ENCODE assay signal across 8 cellular contexts in genomic region chr7:87152112-87152896, GRCh38. TPM values are rescaled to one million over a fixed set of nuclear protein-coding genes. Genes with fewer than 3 reads are reported as not detected.
A peak's percentile ranks its signal among the peaks of the same experiment; 100 is the strongest.
DNase-seq lines count a peak whose midpoint lies in the region; ATAC-seq and TF ChIP-seq lines count a peak whose summit lies in the region.

TSS of gene DMTF1 (plus strand) at chr7:87152453. CDS start at chr7:87164942, 12,489 bp downstream.

- peak within 1 kb of the TSS; percentile 93 for H3K4me3 Mint-ChIP-seq in activated T-helper 17 cell treated with anti-CD3 and anti-CD28 coated beads, Interleukin-2, amount 50 U/mL, for 72 hours
- H3K4me3 Mint-ChIP-seq in naive thymus-derived CD8-positive, alpha-beta T cell: peak within 1 kb of the TSS; percentile 92 to 98 (median 94)

- POLR2A ChIA-PET in RWPE1 (lab: Yijun Ruan, JAX; ENCODE audit: low non-redundant PET): interaction anchor here (0.6 to 1.6 kb wide), 4 partner anchors 10 to 73 kb away, joined by 3 to 6 read pairs (median 4); partner anchors contain the start of gene TMEM243
- POLR2A ChIA-PET in naive thymus-derived CD8-positive, alpha-beta T cell (lab: Charles Lee): interaction anchor here (0.7 to 6.2 kb wide), 15 partner anchors 10 to 724 kb away, joined by 3 to 136 read pairs (median 5); partner anchors contain the start of genes CROT, DBF4, ELAPOR2 and SLC25A40

- CTCF ChIA-PET in RWPE1 (lab: Yijun Ruan, JAX): interaction anchor here (0.7 to 1.1 kb wide), 4 partner anchors 10 to 113 kb away, joined by 3 read pairs; partner anchors contain the start of gene ELAPOR2

- H3K27ac Mint-ChIP-seq in activated T-helper 17 cell treated with anti-CD3 and anti-CD28 coated beads, Interleukin-2, amount 50 U/mL, for 72 hours: peak within 1 kb of the TSS; percentile 94
- peak within 1 kb of the TSS; percentile 93 to 100 (median 99) for H3K27ac Mint-ChIP-seq in naive thymus-derived CD8-positive, alpha-beta T cell

- peak; percentile 97 for DNase-seq in Daoy (ENCODE audit: low read depth)
- DNase-seq in GOT3 (lab: John Stamatoyannopoulos, UW): peak; percentile 85
- peak; percentile 84 for DNase-seq in LNCaP clone FGC (ENCODE audit: low read depth)
- peak; percentile 92 for DNase-seq in RWPE1 (ENCODE audit: low spot score)
- DNase-seq in fibroblast of mammary gland (ENCODE audit: low read depth): peak; percentile 94
- DNase-seq in naive thymus-derived CD8-positive, alpha-beta T cell: peak; percentile 76 to 92 (median 85)
- peak; percentile 71 to 84 (median 80) for DNase-seq in stimulated activated naive CD4-positive, alpha-beta T cell (lab: John Stamatoyannopoulos, UW)

- no peaks in the 10 kb centered on the region for H3K27me3 Mint-ChIP-seq in activated T-helper 17 cell treated with anti-CD3 and anti-CD28 coated beads, Interleukin-2, amount 50 U/mL, for 72 hours
- H3K27me3 Mint-ChIP-seq in naive thymus-derived CD8-positive, alpha-beta T cell: no peaks in the 10 kb centered on the region

- ATAC-seq in activated T-helper 17 cell treated with anti-CD3 and anti-CD28 coated beads, Interleukin-2, amount 50 U/mL, for 72 hours (replicated peaks): peak; percentile 88
- ATAC-seq in naive thymus-derived CD8-positive, alpha-beta T cell: peak; percentile 80 to 82

- H3K4me1 Mint-ChIP-seq in activated T-helper 17 cell treated with anti-CD3 and anti-CD28 coated beads, Interleukin-2, amount 50 U/mL, for 72 hours: peaks cover 27% of the 10 kb centered on the region
- H3K4me1 Mint-ChIP-seq in naive thymus-derived CD8-positive, alpha-beta T cell: peaks cover 23 to 51% (median 44%) of the 10 kb centered on the region in 4 donors

- TF ChIP-seq CTCF in LNCaP clone FGC (IDR thresholded peaks at IDR 0.05; ENCODE audit: control insufficient read depth, extremely low read depth, insufficient read depth) (no peak), RWPE1 (conservative IDR thresholded peaks at IDR 0.05; ENCODE audit: low read depth) (no peak), fibroblast of mammary gland (conservative IDR thresholded peaks at IDR 0.05; ENCODE audit: control insufficient read depth, insufficient read depth, low read depth, low read length) (no peak)

- H3K36me3 Mint-ChIP-seq in activated T-helper 17 cell treated with anti-CD3 and anti-CD28 coated beads, Interleukin-2, amount 50 U/mL, for 72 hours (ENCODE audit: low read depth): peaks cover 49% of the 10 kb centered on the region
- peaks cover 0 to 9% (median 2%) of the 10 kb centered on the region in 3 donors for H3K36me3 Mint-ChIP-seq in naive thymus-derived CD8-positive, alpha-beta T cell

- H3K9me3 Mint-ChIP-seq in activated T-helper 17 cell treated with anti-CD3 and anti-CD28 coated beads, Interleukin-2, amount 50 U/mL, for 72 hours: no peaks in the 10 kb centered on the region
- no peaks in the 10 kb centered on the region for H3K9me3 Mint-ChIP-seq in naive thymus-derived CD8-positive, alpha-beta T cell

- peak within 1 kb of the TSS; percentile 78 for H3K4me3 ChIP-seq in LNCaP clone FGC (ENCODE audit: low read depth, low read length)
- H3K4me3 ChIP-seq in fibroblast of mammary gland (ENCODE audit: control insufficient read depth, low read depth, low read length): peak within 1 kb of the TSS; percentile 80

- peak within 1 kb of the TSS; percentile 100 for H3K27ac ChIP-seq in RWPE1

RNA-seq across cellular contexts. Expression of gene DMTF1, which starts in this region (rescaled TPM):
- total RNA-seq in Daoy (2014; rRNA removed; shearing (Covaris generic)): 39.8 and 43.8 TPM in 2 replicates
- 100 to 1,000 TPM in 1 of 2 donors, 10 to 100 TPM in 1; 90.4 to 114 TPM for total RNA-seq in activated T-helper 17 cell treated with anti-CD3 and anti-CD28 coated beads, Interleukin-2, amount 50 U/mL, for 72 hours
- total RNA-seq in naive thymus-derived CD8-positive, alpha-beta T cell: 100 to 1,000 TPM; 175 to 181 TPM
- polyA plus RNA-seq in naive thymus-derived CD8-positive, alpha-beta T cell: 10 to 100 TPM; 22.2 to 33.5 (median 23.2) TPM

Comparison
In these comparisons a context has a peak if more than half of its experiments do, and no peak if none do; other contexts are left out.
1. Peak in every context shown above with its lines: DNase-seq, ATAC-seq, H3K4me3 ChIP-seq and H3K27ac ChIP-seq.